ENCODE assay signal across 8 cellular contexts in genomic region chr18:2958819-2959298, GRCh38. TPM values are rescaled to one million over a fixed set of nuclear protein-coding genes. Genes with fewer than 3 reads are reported as not detected.
DNase-seq lines count a peak whose midpoint lies in the region; ATAC-seq, FAIRE-seq and TF ChIP-seq lines count a peak whose summit lies in the region.

No MANE protein-coding gene starts in this region.

- H2AFZ ChIP-seq in parathyroid adenoma: no peak overlapping the region

- ATAC-seq in HG03342 (IDR thresholded peaks at IDR 0.05; ENCODE audit: unreplicated experiment) (peak; percentile 56), HG03139 (IDR thresholded peaks at IDR 0.05; ENCODE audit: unreplicated experiment) (no peak), GM19023 (IDR thresholded peaks at IDR 0.05; ENCODE audit: unreplicated experiment) (no peak)

- H3K4me1 ChIP-seq in cardiac muscle cell (ENCODE audit: low read depth) (peaks cover 12% of the 10 kb centered on the region), parathyroid adenoma (peaks cover 3% of the 10 kb centered on the region)

- H3K9ac ChIP-seq in parathyroid adenoma: no peak overlapping the region

- H3K27me3 ChIP-seq in cardiac muscle cell: no peaks in the 10 kb centered on the region
- H3K27me3 ChIP-seq in parathyroid adenoma (ENCODE audit: control insufficient read depth, insufficient read depth, low read length): no peaks in the 10 kb centered on the region

- H3K4me2 ChIP-seq in parathyroid adenoma (ENCODE audit: low read length): no peak overlapping the region

- no peak for FAIRE-seq in RCC 7860 (lab: Jason Lieb, UNC)

- intact Hi-C loops in cardiac septum (cut with DNase I): no loop called here

- H3K36me3 ChIP-seq in cardiac muscle cell (peaks cover 6% of the 10 kb centered on the region), parathyroid adenoma (ENCODE audit: control insufficient read depth, insufficient read depth, low read length) (no peaks in the 10 kb centered on the region)

- peaks cover 4% of the 10 kb centered on the region for H3K79me2 ChIP-seq in parathyroid adenoma

- TF ChIP-seq CTCF in cardiac muscle cell (IDR thresholded peaks at IDR 0.05; ENCODE audit: low read depth, low read length) (no peak), parathyroid adenoma (IDR thresholded peaks at IDR 0.05) (no peak)

- DNase-seq in cardiac muscle cell (ENCODE audit: low read depth in 1 of 2, low spot score in 1 of 2): peak in 1 of 2 donors; percentile 89
- DNase-seq in cardiac septum (ENCODE audit: low spot score): no peak
- DNase-seq in amniotic epithelial cell (ENCODE audit: low read depth): peak; percentile 86
- DNase-seq in RCC 7860 (ENCODE audit: low spot score): no peak

- H3K4me3 ChIP-seq in cardiac muscle cell (no peak overlapping the region), parathyroid adenoma (ENCODE audit: low read depth, low read length) (no peak overlapping the region)

- H3K9me3 ChIP-seq in cardiac muscle cell (ENCODE audit: low read depth): no peaks in the 10 kb centered on the region
- no peaks in the 10 kb centered on the region for H3K9me3 ChIP-seq in parathyroid adenoma (ENCODE audit: control insufficient read depth, low read length)

- H3K27ac ChIP-seq in cardiac muscle cell: peak overlapping the region; percentile 43
- H3K27ac ChIP-seq in parathyroid adenoma: peak overlapping the region; percentile 1

RNA-seq across cellular contexts. Expression of gene LPIN2, which starts 54.1 kb away (rescaled TPM):
- total RNA-seq in cardiac muscle cell (29.2 and 50.8 TPM in 2 replicates), cardiac septum (9.3 TPM)
- polyA plus RNA-seq in cardiac muscle cell: 18.1 and 27.4 TPM in 2 replicates
